Comparison of ENCODE assay signal across 16 cellular contexts in the genomic region with DNA sequence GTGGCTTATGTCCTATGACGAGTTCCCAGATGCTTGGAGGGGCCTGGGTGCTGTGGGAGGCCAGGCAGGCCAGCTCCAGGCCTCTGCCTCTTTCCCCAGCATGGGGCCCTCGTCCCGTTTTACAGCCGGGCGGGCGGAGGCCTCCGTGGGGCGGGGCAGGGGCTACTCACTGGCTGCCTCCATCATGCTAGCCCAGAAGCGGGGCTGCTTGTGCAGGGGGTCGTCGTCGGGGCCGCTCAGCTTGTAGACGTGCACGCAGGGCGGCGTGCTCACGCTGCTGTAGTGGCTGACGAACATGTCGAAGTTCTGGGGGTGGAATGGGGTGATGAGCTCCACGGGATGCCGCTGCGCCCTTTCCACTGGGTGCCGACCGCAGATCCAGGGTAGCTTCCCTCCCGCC. TPM values are rescaled to one million over a fixed set of nuclear protein-coding genes. Genes with fewer than 3 reads are reported as not detected.
DNase-seq lines count a peak whose midpoint lies in the region; ATAC-seq and TF ChIP-seq lines count a peak whose summit lies in the region.
"Had no signal": no experiment of that assay in that cellular context is flagged by ENCODE, and none has a peak within 500 bp of the region (broad histone marks: within the 10 kb centered on the region; RNA-seq: fewer than 3 reads in every experiment).

No MANE protein-coding gene starts in this region.

- H3K36me3 ChIP-seq in esophagus squamous epithelium, result peaks cover 51 to 100% (median 75%) of the 10 kb centered on the region in 3 donors

- intact Hi-C loops in Right ventricle myocardium inferior (cut with DNase I) (no loop called here), left ventricle myocardium superior (cut with micrococcal nuclease) (no loop called here), left colon (cut with DNase I, micrococcal nuclease) (no loop called here), esophagus squamous epithelium (cut with DNase I) (no loop called here)

- no peak overlapping the region for H3K4me3 ChIP-seq in esophagus squamous epithelium
- H3K4me3 ChIP-seq: A549; BLaER1 treated with 17β-estradiol and CSF1 and Interleukin-3, amounts not matched to agents 10 nM and 100 nM had no signal

- no peaks in the 10 kb centered on the region for H3K27me3 ChIP-seq in esophagus squamous epithelium
- H3K27me3 ChIP-seq: BLaER1 treated with 17β-estradiol and CSF1 and Interleukin-3, amounts not matched to agents 10 nM and 100 nM had no signal

- no peak overlapping the region for H3K27ac ChIP-seq in esophagus squamous epithelium
- H3K27ac ChIP-seq: 22Rv1; A549; BLaER1 treated with 17β-estradiol and CSF1 and Interleukin-3, amounts not matched to agents 10 nM and 100 nM; C4-2B had no signal

- ATAC-seq in Right ventricle myocardium inferior, result no peak
- ATAC-seq in left ventricle myocardium superior, result no peak
- ATAC-seq in left colon, result peak; percentile 19
- ATAC-seq: A549; CD8-positive, alpha-beta T cell had no signal

- peaks cover under 1 to 8% (median 4%) of the 10 kb centered on the region in 3 donors for H3K4me1 ChIP-seq in esophagus squamous epithelium
- H3K4me1 ChIP-seq: Caco-2 had no signal

- TF ChIP-seq CTCF in esophagus squamous epithelium (IDR thresholded peaks at IDR 0.05), result no peak

- DNase-seq in Right ventricle myocardium inferior (ENCODE audit: missing footprints) (peak; percentile 53), left ventricle myocardium superior (no peak), left colon (no peak), esophagus squamous epithelium (lab: John Stamatoyannopoulos, UW) (no peak), epidermal melanocyte (ENCODE audit: insufficient read length, low spot score) (no peak)
- DNase-seq: AML-193; Caco-2; Calu3; CD4-positive, alpha-beta T cell; CD8-positive, alpha-beta T cell; DMS79 treated with DMSO at 0.1 percent for 48 hours; GF-D8 had no signal

- no peak for TF ChIP-seq POLR2A in esophagus squamous epithelium (IDR thresholded peaks at IDR 0.05)

- H3K9me3 ChIP-seq in esophagus squamous epithelium, result no peaks in the 10 kb centered on the region
- H3K9me3 ChIP-seq: A549; BLaER1 treated with 17β-estradiol and CSF1 and Interleukin-3, amounts not matched to agents 10 nM and 100 nM; Caco-2 had no signal

- 88% methylated on average over 7 of the region's 26 CpGs; no CpG with 5 or more reads in 1 of the 2 donors for WGBS in esophagus squamous epithelium, 2 donors

RNA-seq across cellular contexts. Expression of a gene that starts 18.4 kb away (rescaled TPM):
- total RNA-seq in Right ventricle myocardium inferior (29.8 TPM), left ventricle myocardium superior (27.0 TPM), left colon (10 to 100 TPM; 75.5 to 96.0 TPM), esophagus squamous epithelium (10 to 100 TPM; 33.2 to 52.5 (median 41.5) TPM)

RNA-seq across cellular contexts. Expression of a gene that starts 35.1 kb away (rescaled TPM):
- total RNA-seq in Right ventricle myocardium inferior (52.7 TPM), left ventricle myocardium superior (53.9 TPM), left colon (10 to 100 TPM; 59.9 to 72.8 TPM), esophagus squamous epithelium (10 to 100 TPM; 32.8 to 51.5 (median 47.7) TPM)

RNA-seq across cellular contexts. Expression of a gene that starts 49.3 kb away (rescaled TPM):
- total RNA-seq in Right ventricle myocardium inferior, result 4.4 TPM
- 4.8 TPM for total RNA-seq in left ventricle myocardium superior
- total RNA-seq in left colon, result 1 to 10 TPM; 9.0 to 9.4 TPM
- 1 to 10 TPM; 3.6 to 6.2 (median 4.4) TPM for total RNA-seq in esophagus squamous epithelium
